9 cellular contexts compared by ENCODE assay signal in genomic region chr12:6647083-6647604, GRCh38. TPM values are rescaled to one million over a fixed set of nuclear protein-coding genes. Genes with fewer than 3 reads are reported as not detected.
DNase-seq lines count a peak whose midpoint lies in the region; TF ChIP-seq lines count a peak whose summit lies in the region.
"Had no signal": no experiment of that assay in that cellular context is flagged by ENCODE, and none has a peak within 500 bp of the region (broad histone marks: within the 10 kb centered on the region; RNA-seq: fewer than 3 reads in every experiment).

Gene ACRBP (minus strand): TSS chr12:6647432. CDS start chr12:6647366, 66 bp downstream.

- H3K27ac ChIP-seq in caudate nucleus (ENCODE audit: low read depth, low read length), result peak within 1 kb of the TSS; percentile 7
- no peak within 1 kb of the TSS for H3K27ac ChIP-seq in iPS-20b (ENCODE audit: low read length)
- no peak within 1 kb of the TSS for H3K27ac ChIP-seq in SJCRH30
- H3K27ac ChIP-seq: SJSA1 had no signal

- H3K4me3 ChIP-seq in iPS-20b (ENCODE audit: low read length), result peak within 1 kb of the TSS; percentile 74
- H3K4me3 ChIP-seq in skeletal muscle cell (ENCODE audit: low read depth, low read length), result peak within 1 kb of the TSS; percentile 37
- no peak within 1 kb of the TSS for H3K4me3 ChIP-seq in SJCRH30
- H3K4me3 ChIP-seq: SJSA1 had no signal

- H3K27me3 ChIP-seq in iPS-20b (ENCODE audit: insufficient read depth, low read length) (peaks cover 15% of the 10 kb centered on the region), SJCRH30 (no peaks in the 10 kb centered on the region)
- H3K27me3 ChIP-seq: SJSA1 had no signal

- H3K36me3 ChIP-seq in iPS-20b (ENCODE audit: insufficient read depth, low read depth, low read length), result peaks cover 23% of the 10 kb centered on the region
- peaks cover 13% of the 10 kb centered on the region for H3K36me3 ChIP-seq in SJCRH30

- H3K4me1 ChIP-seq in iPS-20b (ENCODE audit: insufficient read depth, low read length) (no peaks in the 10 kb centered on the region), SJCRH30 (no peaks in the 10 kb centered on the region)
- H3K4me1 ChIP-seq: SJSA1 had no signal

- peak; percentile 20 for DNase-seq in NCI-H2227 treated with DMSO at 0.1 percent for 48 hours (lab: John Stamatoyannopoulos, UW)
- peak in 36 of 61 donors; percentile 9 to 82 (median 34) for DNase-seq in caudate nucleus (lab: John Stamatoyannopoulos, UW)
- DNase-seq in skeletal muscle cell (ENCODE audit: low read depth), result no peak
- no peak for DNase-seq in SJCRH30
- no peak for DNase-seq in NCI-H2196 (lab: John Stamatoyannopoulos, UW; ENCODE audit: unreplicated experiment)
- DNase-seq in ACHN, result no peak

- H3K9me3 ChIP-seq in iPS-20b (ENCODE audit: insufficient read depth, low read depth, low read length), result no peaks in the 10 kb centered on the region
- peaks cover 5% of the 10 kb centered on the region; the same call in 1 of the 2 replicates for H3K9me3 ChIP-seq in SJCRH30 (replicated peaks)
- H3K9me3 ChIP-seq: SJSA1 had no signal

- peak; percentile 16 for TF ChIP-seq POLR2A in GM10847 (IDR thresholded peaks at IDR 0.05; ENCODE audit: extremely low read depth, insufficient read length)

- in situ Hi-C loops in ACHN (cut with HindIII; ENCODE audit: low pct_ligation_motif_present, low pct_unique_long_range_greater_than_20kb, low sequenced_read_pairs), result no loop called here

- peak within 1 kb of the TSS; percentile 67; the same call in 1 of the 2 replicates for H3K9ac ChIP-seq in iPS-20b (ENCODE audit: low read depth, low read length)

RNA-seq across cellular contexts. Expression of gene ACRBP, which starts in this region (rescaled TPM):
- total RNA-seq in SJCRH30 (2014; rRNA removed; shearing (Covaris generic)), result 0.28 TPM in 1 of 2 replicates, not detected in the other
- total RNA-seq: SJSA1 had no signal

Comparison
In these comparisons a context has a peak if more than half of its experiments do, and no peak if none do; other contexts are left out.
1. DNase-seq: peak in NCI-H2227 treated with DMSO at 0.1 percent for 48 hours (single experiment) and caudate nucleus (36 of 61); none in skeletal muscle cell (single experiment), SJCRH30 (0 of 2), NCI-H2196 (single experiment) and ACHN (single experiment).